In genomic region chr13:110137677-110138008, GRCh38 we compare ENCODE assay signal across 8 cellular contexts.
DNase-seq lines count a peak whose midpoint lies in the region; ATAC-seq and TF ChIP-seq lines count a peak whose summit lies in the region.

No MANE protein-coding gene starts in this region.

- H3K9me3 Mint-ChIP-seq in activated naive CD4-positive, alpha-beta T cell treated with anti-CD3 and anti-CD28 coated beads, Interleukin-2, amount 50 U/mL, for 24 hours = peaks cover 8% of the 10 kb centered on the region

- peak overlapping the region; percentile 80 for H3K4me3 Mint-ChIP-seq in activated naive CD4-positive, alpha-beta T cell treated with anti-CD3 and anti-CD28 coated beads, Interleukin-2, amount 50 U/mL, for 24 hours

- H3K36me3 ChIP-seq in left ventricle myocardium inferior (no peaks in the 10 kb centered on the region), rectal smooth muscle tissue (ENCODE audit: control insufficient read depth, insufficient read depth, low read length) (no peaks in the 10 kb centered on the region)

- H3K27ac Mint-ChIP-seq in activated naive CD4-positive, alpha-beta T cell treated with anti-CD3 and anti-CD28 coated beads, Interleukin-2, amount 50 U/mL, for 24 hours = peak overlapping the region; percentile 59

- H3K4me3 ChIP-seq in AG04450 (ENCODE audit: low read depth, low read length) (peak overlapping the region; percentile 67), left ventricle myocardium inferior (peak overlapping the region; percentile 68), rectal smooth muscle tissue (ENCODE audit: low read length) (peak overlapping the region; percentile 80)

- H3K27me3 ChIP-seq in AG04450 (ENCODE audit: control insufficient read depth, insufficient read depth, low read length) (no peaks in the 10 kb centered on the region), left ventricle myocardium inferior (ENCODE audit: low read depth) (no peaks in the 10 kb centered on the region), rectal smooth muscle tissue (ENCODE audit: control insufficient read depth, insufficient read depth, low read length) (no peaks in the 10 kb centered on the region)

- intact Hi-C loops in left ventricle myocardium inferior (cut with micrococcal nuclease) = loop anchor here (10.0 kb wide), 2 partner anchors 353 to 993 kb away; partner anchors contain the start of gene IRS2

- H3K4me1 Mint-ChIP-seq in activated naive CD4-positive, alpha-beta T cell treated with anti-CD3 and anti-CD28 coated beads, Interleukin-2, amount 50 U/mL, for 24 hours = peaks cover 10% of the 10 kb centered on the region

- POLR2A ChIA-PET in AG04450 (lab: Yijun Ruan, JAX) = no interaction called here

- in situ Hi-C loops in GM13977 (cut with MboI; ENCODE audit: low pct_unique_long_range_greater_than_20kb, low sequenced_read_pairs, unreplicated experiment) = no loop called here

- peaks cover 16% of the 10 kb centered on the region for H3K27me3 Mint-ChIP-seq in activated naive CD4-positive, alpha-beta T cell treated with anti-CD3 and anti-CD28 coated beads, Interleukin-2, amount 50 U/mL, for 24 hours

- no peaks in the 10 kb centered on the region for H3K36me3 Mint-ChIP-seq in activated naive CD4-positive, alpha-beta T cell treated with anti-CD3 and anti-CD28 coated beads, Interleukin-2, amount 50 U/mL, for 24 hours

- TF ChIP-seq CTCF in AG04450 (IDR thresholded peaks at IDR 0.05; ENCODE audit: low read depth, low read length) = peak; percentile 23; the same call in 1 of the 2 replicates
- peak; percentile 62 for TF ChIP-seq CTCF in GM13977 (IDR thresholded peaks at IDR 0.05; ENCODE audit: extremely low read depth, insufficient read depth, missing control alignments)
- peak; percentile 59 for TF ChIP-seq CTCF in left ventricle myocardium inferior (IDR thresholded peaks at IDR 0.05; ENCODE audit: borderline replicate concordance)

- H3K4me1 ChIP-seq in left ventricle myocardium inferior = peaks cover 56% of the 10 kb centered on the region
- peaks cover 3% of the 10 kb centered on the region for H3K4me1 ChIP-seq in rectal smooth muscle tissue (ENCODE audit: control insufficient read depth, insufficient read depth, low read length)

- CTCF ChIA-PET in AG04450 (lab: Charles Lee) = no interaction called here

- no peak overlapping the region for H3K27ac ChIP-seq in AG04450 (ENCODE audit: low read depth, low read length)
- H3K27ac ChIP-seq in left ventricle myocardium inferior (replicated peaks) = peak overlapping the region; percentile 86
- peak overlapping the region; percentile 7 for H3K27ac ChIP-seq in rectal smooth muscle tissue (ENCODE audit: low read depth, low read length)

- DNase-seq in AG04450 (ENCODE audit: low read depth, low spot score) (no peak), GM13977 (ENCODE audit: low spot score) (peak; percentile 78), NCI-H146 (lab: John Stamatoyannopoulos, UW) (peak; percentile 89), left ventricle myocardium inferior (peak; percentile 59), D341Med (ENCODE audit: low spot score) (no peak)

- H3K9me3 ChIP-seq in AG04450 (ENCODE audit: control insufficient read depth, insufficient read depth, low read length) (no peaks in the 10 kb centered on the region), left ventricle myocardium inferior (replicated peaks) (peaks cover 1% of the 10 kb centered on the region)

- H3K9ac ChIP-seq in rectal smooth muscle tissue (ENCODE audit: low read length) = no peak overlapping the region

- peak; percentile 83 for ATAC-seq in HG02798 (IDR thresholded peaks at IDR 0.05; ENCODE audit: poor library complexity, unreplicated experiment)

Comparison
In these comparisons a context has a peak if more than half of its experiments do, and no peak if none do; other contexts are left out.
1. DNase-seq: peak in GM13977 (single experiment), NCI-H146 (single experiment) and left ventricle myocardium inferior (single experiment); none in AG04450 (single experiment) and D341Med (single experiment).
2. Peak in every context shown above with its lines, with median percentiles within 50 percentile points of each other: H3K4me3 ChIP-seq and CTCF ChIP-seq.